In genomic region chr7:130598056-130598455, GRCh38 we compare ENCODE assay signal across 32 cellular contexts.
"Had no signal": no experiment of that assay in that cellular context is flagged by ENCODE, and none has a peak within 500 bp of the region (broad histone marks: within the 10 kb centered on the region; RNA-seq: fewer than 3 reads in every experiment).

No MANE protein-coding gene starts in this region.

- H3K27ac Mint-ChIP-seq: activated CD4-positive, alpha-beta T cell treated with anti-CD3 and anti-CD28 coated beads for 36 hours; activated naive CD4-positive, alpha-beta T cell treated with anti-CD3 and anti-CD28 coated beads, Interleukin-2, amount 50 U/mL, for 72 hours; activated T-cell treated with anti-CD3 and anti-CD28 coated beads, Interleukin-2, amount 50 U/mL, for 72 hours; natural killer cell; neural progenitor cell; stimulated activated effector memory CD8-positive, alpha-beta T cell treated with anti-CD3 and anti-CD28 coated beads, Interleukin-12 subunit alpha, Interleukin-12 subunit beta, amount 100 ng/mL, for 72 hours; stimulated activated naive CD8-positive, alpha-beta T cell treated with anti-CD3 and anti-CD28 coated beads, Interleukin-15, Interleukin-2, amounts not matched to agents 100 ng/mL and 50 ng/mL, for 24 hours; type B pancreatic cell had no signal

- H3K9me3 Mint-ChIP-seq: activated naive CD4-positive, alpha-beta T cell treated with anti-CD3 and anti-CD28 coated beads, Interleukin-2, amount 50 U/mL, for 72 hours; activated T-cell treated with anti-CD3 and anti-CD28 coated beads, Interleukin-2, amount 50 U/mL, for 72 hours; natural killer cell; stimulated activated effector memory CD8-positive, alpha-beta T cell treated with anti-CD3 and anti-CD28 coated beads, Interleukin-12 subunit alpha, Interleukin-12 subunit beta, amount 100 ng/mL, for 72 hours; stimulated activated naive CD8-positive, alpha-beta T cell treated with anti-CD3 and anti-CD28 coated beads, Interleukin-15, Interleukin-2, amounts not matched to agents 100 ng/mL and 50 ng/mL, for 24 hours had no signal

- H3K36me3 ChIP-seq: colonic mucosa, left ventricle myocardium inferior, neural progenitor cell, vagina had no signal

- H3K4me3 Mint-ChIP-seq: activated CD4-positive, alpha-beta T cell treated with anti-CD3 and anti-CD28 coated beads for 36 hours; activated T-cell treated with anti-CD3 and anti-CD28 coated beads, Interleukin-2, amount 50 U/mL, for 72 hours; natural killer cell; neural progenitor cell; stimulated activated effector memory CD8-positive, alpha-beta T cell treated with anti-CD3 and anti-CD28 coated beads, Interleukin-12 subunit alpha, Interleukin-12 subunit beta, amount 100 ng/mL, for 72 hours; stimulated activated naive CD8-positive, alpha-beta T cell treated with anti-CD3 and anti-CD28 coated beads, Interleukin-15, Interleukin-2, amounts not matched to agents 100 ng/mL and 50 ng/mL, for 24 hours; type B pancreatic cell had no signal

- H3K27me3 Mint-ChIP-seq: activated CD4-positive, alpha-beta T cell treated with anti-CD3 and anti-CD28 coated beads for 36 hours; stimulated activated naive CD8-positive, alpha-beta T cell treated with anti-CD3 and anti-CD28 coated beads, Interleukin-15, Interleukin-2, amounts not matched to agents 100 ng/mL and 50 ng/mL, for 24 hours; type B pancreatic cell had no signal

- H3K36me3 Mint-ChIP-seq: natural killer cell; stimulated activated effector memory CD8-positive, alpha-beta T cell treated with anti-CD3 and anti-CD28 coated beads, Interleukin-12 subunit alpha, Interleukin-12 subunit beta, amount 100 ng/mL, for 72 hours had no signal

- H3K4me1 Mint-ChIP-seq: activated CD4-positive, alpha-beta T cell treated with anti-CD3 and anti-CD28 coated beads for 36 hours; natural killer cell; neural progenitor cell; stimulated activated effector memory CD8-positive, alpha-beta T cell treated with anti-CD3 and anti-CD28 coated beads, Interleukin-12 subunit alpha, Interleukin-12 subunit beta, amount 100 ng/mL, for 72 hours had no signal

- FAIRE-seq: endometrium, small intestine had no signal

- ATAC-seq: activated CD4-positive, alpha-beta T cell treated with anti-CD3 and anti-CD28 coated beads for 36 hours; activated naive CD4-positive, alpha-beta T cell treated with anti-CD3 and anti-CD28 coated beads, Interleukin-2, amount 50 U/mL, for 72 hours; activated T-cell treated with anti-CD3 and anti-CD28 coated beads, Interleukin-2, amount 50 U/mL, for 72 hours; body of pancreas; gastroesophageal sphincter; natural killer cell; psoas muscle; stimulated activated effector memory CD8-positive, alpha-beta T cell treated with anti-CD3 and anti-CD28 coated beads, Interleukin-12 subunit alpha, Interleukin-12 subunit beta, amount 100 ng/mL, for 72 hours had no signal

- DNase-seq: activated CD4-positive, alpha-beta T cell treated with anti-CD3 and anti-CD28 coated beads for 36 hours; activated CD4-positive, alpha-beta T cell treated with anti-CD3 and anti-CD28 coated beads, Interleukin-2, amount 50 U/mL, for 4 hours; activated CD4-positive, CD25-positive, alpha-beta regulatory T cell; activated naive CD4-positive, alpha-beta T cell; activated T-cell treated with anti-CD3 and anti-CD28 coated beads for 4 hours; activated T-cell treated with anti-CD3 and anti-CD28 coated beads, Interleukin-2, amount 50 U/mL, for 72 hours; anterior cingulate cortex; body of pancreas; cerebellar nuclear complex; colonic mucosa; effector CD8-positive, alpha-beta T cell; erythroblast; islet precursor cell; left ventricle myocardium inferior; mesendoderm; natural killer cell; occipital lobe; psoas muscle; sigmoid colon; small intestine; stimulated activated CD4-positive, alpha-beta T cell treated with anti-CD3 and anti-CD28 coated beads, Interleukin-4, amount 100 ng/mL, for 24 hours had no signal

- H3K4me3 ChIP-seq: body of pancreas, cardiac muscle cell, colonic mucosa, gastroesophageal sphincter, hepatocyte, left ventricle myocardium inferior, lung, neural progenitor cell, psoas muscle, sigmoid colon, vagina had no signal

- H3K27me3 ChIP-seq: body of pancreas, cardiac muscle cell, colonic mucosa, gastroesophageal sphincter, hepatocyte, neural progenitor cell, sigmoid colon, vagina had no signal
